In the genomic region with DNA sequence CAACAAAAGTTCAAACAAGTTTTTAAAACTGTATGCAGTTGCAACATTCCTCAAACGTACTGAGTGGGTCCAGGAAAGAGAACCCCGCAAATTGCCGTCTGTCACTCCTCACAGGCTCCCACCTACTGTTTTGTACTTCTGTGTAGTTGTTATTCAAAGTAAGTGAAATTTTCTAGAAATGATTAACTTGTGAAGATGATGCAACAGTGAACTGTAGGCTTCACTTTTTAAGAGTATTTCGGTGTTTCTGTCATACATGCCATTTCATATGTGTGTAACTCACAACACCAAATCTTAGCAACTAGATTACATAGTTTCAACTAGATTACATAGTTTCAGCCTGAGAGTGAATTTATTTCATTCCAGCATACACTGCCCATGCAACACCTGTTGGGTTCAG, we compare ENCODE assay signal across 17 cellular contexts.
"Had no signal": no experiment of that assay in that cellular context is flagged by ENCODE, and none has a peak within 500 bp of the region (broad histone marks: within the 10 kb centered on the region; RNA-seq: fewer than 3 reads in every experiment).

No MANE protein-coding gene starts in this region.

- ATAC-seq: activated CD4-positive, CD25-positive, alpha-beta regulatory T cell treated with anti-CD3 and anti-CD28 coated beads, Interleukin-2, amount 50 U/mL, for 24 hours; activated CD8-positive, alpha-beta memory T cell treated with anti-CD3 and anti-CD28 coated beads, Interleukin-2, amount 10 ng/mL, durations not matched to agents 7 days and 5 days; activated T-cell treated with anti-CD3 and anti-CD28 coated beads, Interleukin-2, amount 50 U/mL, for 4 hours; left colon; psoas muscle; stimulated activated naive CD8-positive, alpha-beta T cell treated with anti-CD3 and anti-CD28 coated beads, Interleukin-15, Interleukin-2, amounts not matched to agents 100 U/mL and 50 U/mL, for 24 hours had no signal

- H3K36me3 Mint-ChIP-seq: activated CD8-positive, alpha-beta memory T cell treated with anti-CD3 and anti-CD28 coated beads, Interleukin-2, amount 10 ng/mL, durations not matched to agents 7 days and 5 days; activated naive CD8-positive, alpha-beta T cell treated with anti-CD3 and anti-CD28 coated beads, Interleukin-2, amount 10 ng/mL, durations not matched to agents 7 days and 5 days; immature natural killer cell had no signal

- H3K9me3 ChIP-seq: psoas muscle, testis had no signal

- H3K27ac Mint-ChIP-seq: activated CD8-positive, alpha-beta memory T cell treated with anti-CD3 and anti-CD28 coated beads, Interleukin-2, amount 10 ng/mL, durations not matched to agents 7 days and 5 days; activated naive CD8-positive, alpha-beta T cell treated with anti-CD3 and anti-CD28 coated beads, Interleukin-2, amount 10 ng/mL, durations not matched to agents 7 days and 5 days; immature natural killer cell had no signal

- H3K27ac ChIP-seq: psoas muscle, testis had no signal

- H3K4me1 Mint-ChIP-seq: activated CD8-positive, alpha-beta memory T cell treated with anti-CD3 and anti-CD28 coated beads, Interleukin-2, amount 10 ng/mL, durations not matched to agents 7 days and 5 days; activated naive CD8-positive, alpha-beta T cell treated with anti-CD3 and anti-CD28 coated beads, Interleukin-2, amount 10 ng/mL, durations not matched to agents 7 days and 5 days; immature natural killer cell had no signal

- H3K4me3 Mint-ChIP-seq: activated CD8-positive, alpha-beta memory T cell treated with anti-CD3 and anti-CD28 coated beads, Interleukin-2, amount 10 ng/mL, durations not matched to agents 7 days and 5 days; activated naive CD8-positive, alpha-beta T cell treated with anti-CD3 and anti-CD28 coated beads, Interleukin-2, amount 10 ng/mL, durations not matched to agents 7 days and 5 days; activated T-cell treated with anti-CD3 and anti-CD28 coated beads, Interleukin-2, amount 50 U/mL, for 4 hours; immature natural killer cell; nephron had no signal

- H3K27me3 Mint-ChIP-seq: activated CD8-positive, alpha-beta memory T cell treated with anti-CD3 and anti-CD28 coated beads, Interleukin-2, amount 10 ng/mL, durations not matched to agents 7 days and 5 days had no signal

- DNase-seq: activated CD4-positive, alpha-beta T cell treated with anti-CD3 and anti-CD28 coated beads, Interleukin-2, amount 50 U/mL, for 48 hours; activated CD8-positive, alpha-beta memory T cell treated with anti-CD3 and anti-CD28 coated beads, Interleukin-2, amount 10 ng/mL, durations not matched to agents 7 days and 5 days; activated gamma-delta T cell; activated naive CD8-positive, alpha-beta T cell treated with anti-CD3 and anti-CD28 coated beads, Interleukin-2, amount 10 ng/mL, durations not matched to agents 7 days and 5 days; activated T-cell treated with anti-CD3 and anti-CD28 coated beads, Interleukin-2, amount 50 U/mL, for 4 hours; central memory CD4-positive, alpha-beta T cell; cortex of kidney; effector CD8-positive, alpha-beta T cell; immature natural killer cell; left colon; occipital lobe; psoas muscle; stimulated activated CD4-positive, alpha-beta T cell treated with anti-CD3 and anti-CD28 coated beads, Interleukin-2, amount 100 ng/mL, for 48 hours; stimulated activated naive CD8-positive, alpha-beta T cell treated with anti-CD3 and anti-CD28 coated beads, Interleukin-15, Interleukin-2, amounts not matched to agents 100 U/mL and 50 U/mL, for 24 hours; testis had no signal

- H3K9me3 Mint-ChIP-seq: activated T-cell treated with anti-CD3 and anti-CD28 coated beads, Interleukin-2, amount 50 U/mL, for 4 hours; nephron had no signal

- H3K27me3 ChIP-seq: testis had no signal

- H3K4me3 ChIP-seq: psoas muscle, testis had no signal

- H3K4me1 ChIP-seq: psoas muscle, testis had no signal
